25 cellular contexts compared by ENCODE assay signal in the genomic region with DNA sequence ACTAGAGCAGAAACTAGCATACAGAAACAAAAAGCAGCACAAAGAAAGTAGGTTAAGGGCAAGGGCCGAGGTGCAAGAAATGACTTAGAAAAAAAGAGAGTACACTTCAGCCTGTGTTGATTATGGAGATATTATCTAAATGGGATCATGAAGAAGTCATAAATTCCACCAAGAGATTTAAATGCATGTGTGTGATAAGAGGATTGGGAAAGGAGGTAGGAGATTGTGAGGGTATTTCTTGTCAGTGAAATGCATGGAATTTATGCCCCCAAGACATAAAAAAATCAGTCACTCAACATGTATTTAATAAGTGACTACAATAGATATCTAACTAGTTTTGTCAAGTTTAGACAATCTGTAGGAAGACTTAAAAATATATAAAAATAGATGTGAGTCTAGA.
DNase-seq lines count a peak whose midpoint lies in the region; ATAC-seq and TF ChIP-seq lines count a peak whose summit lies in the region.
"Had no signal": no experiment of that assay in that cellular context is flagged by ENCODE, and none has a peak within 500 bp of the region (broad histone marks: within the 10 kb centered on the region; RNA-seq: fewer than 3 reads in every experiment).

No MANE protein-coding gene starts in this region.

- H3K36me3 Mint-ChIP-seq in GM23338 (ENCODE audit: low read depth) (no peaks in the 10 kb centered on the region), endodermal cell (ENCODE audit: low read depth) (no peaks in the 10 kb centered on the region)
- H3K36me3 Mint-ChIP-seq: CD14-positive monocyte; naive thymus-derived CD4-positive, alpha-beta T cell had no signal

- CTCF ChIA-PET in A673 (lab: Charles Lee) = no interaction called here

- peak overlapping the region; percentile 54; the same call in 2 of the 3 replicates for H3K4me3 Mint-ChIP-seq in GM23338
- H3K4me3 Mint-ChIP-seq in endodermal cell = peak overlapping the region; percentile 64
- H3K4me3 Mint-ChIP-seq: activated CD4-positive, alpha-beta T cell treated with anti-CD3 and anti-CD28 coated beads for 36 hours; CD14-positive monocyte; naive thymus-derived CD4-positive, alpha-beta T cell; stimulated activated naive CD8-positive, alpha-beta T cell treated with anti-CD3 and anti-CD28 coated beads, Interleukin-15, amount 100 ng/mL, for 72 hours; T-helper 1 cell treated with Interleukin-12 subunit alpha and Interleukin-12 subunit beta and Interleukin-4 antibody, amounts not matched to agents 30 μg/mL and 1 μg/mL, for 36 hours had no signal

- H3K4me1 ChIP-seq in GM23338 (ENCODE audit: insufficient read depth) (peaks cover 9% of the 10 kb centered on the region; the same call in 1 of the 2 replicates), endodermal cell (ENCODE audit: control insufficient read depth, insufficient read depth, low read length) (peaks cover 4% of the 10 kb centered on the region), neuron (ENCODE audit: insufficient read depth, low read length) (peaks cover 2% of the 10 kb centered on the region), A673 (ENCODE audit: insufficient read depth, low read length, poor library complexity, severe bottlenecking) (no peaks in the 10 kb centered on the region), right cardiac atrium (ENCODE audit: control insufficient read depth, insufficient read depth, low read length) (no peaks in the 10 kb centered on the region)
- H3K4me1 ChIP-seq: foreskin keratinocyte, left lung, thyroid gland had no signal

- POLR2A ChIA-PET in A673 (lab: Charles Lee; ENCODE audit: low non-redundant PET) = no interaction called here

- H3K27ac ChIP-seq in GM23338 (ENCODE audit: low read depth) (no peak overlapping the region), endodermal cell (ENCODE audit: low read depth, low read length) (no peak overlapping the region), A673 (ENCODE audit: low read depth, low read length, poor library complexity, severe bottlenecking) (no peak overlapping the region), right cardiac atrium (ENCODE audit: low read length) (no peak overlapping the region)
- H3K27ac ChIP-seq: brain microvascular endothelial cell, foreskin keratinocyte, left lung, thyroid gland had no signal

- H3K27me3 Mint-ChIP-seq in GM23338 (ENCODE audit: insufficient read depth, low read depth, poor library complexity) = no peaks in the 10 kb centered on the region
- H3K27me3 Mint-ChIP-seq in endodermal cell (ENCODE audit: insufficient read depth) = no peaks in the 10 kb centered on the region
- H3K27me3 Mint-ChIP-seq: activated CD4-positive, alpha-beta T cell treated with anti-CD3 and anti-CD28 coated beads for 36 hours; naive thymus-derived CD4-positive, alpha-beta T cell; stimulated activated naive CD8-positive, alpha-beta T cell treated with anti-CD3 and anti-CD28 coated beads, Interleukin-15, amount 100 ng/mL, for 72 hours had no signal

- TF ChIP-seq CTCF in GM23338 (conservative IDR thresholded peaks at IDR 0.05; ENCODE audit: low read depth in 2 of 2) (no peak), endodermal cell (conservative IDR thresholded peaks at IDR 0.05) (no peak), A673 (conservative IDR thresholded peaks at IDR 0.05; ENCODE audit: low read depth, low read length) (no peak)

- H3K79me2 ChIP-seq in GM23338 (replicated peaks; ENCODE audit: insufficient read depth) = no peaks in the 10 kb centered on the region

- no peaks in the 10 kb centered on the region for H3K36me3 ChIP-seq in GM23338 (ENCODE audit: insufficient read depth)
- H3K36me3 ChIP-seq in endodermal cell (ENCODE audit: control insufficient read depth, insufficient read depth, low read length) = no peaks in the 10 kb centered on the region
- no peaks in the 10 kb centered on the region for H3K36me3 ChIP-seq in neuron (ENCODE audit: insufficient read depth, low read length)
- H3K36me3 ChIP-seq in A673 (ENCODE audit: insufficient read depth, low read length, poor library complexity, severe bottlenecking) = no peaks in the 10 kb centered on the region
- H3K36me3 ChIP-seq: brain microvascular endothelial cell, left lung, thyroid gland had no signal

- H3F3A ChIP-seq in GM23338 (replicated peaks; ENCODE audit: low read depth) = no peaks in the 10 kb centered on the region

- BruUV-seq in A673 (replicated peaks; lab: Mats Ljungman, UMichigan) = no TSS peak

- H3K4me2 ChIP-seq in GM23338 = peak overlapping the region; percentile 72

- intact Hi-C loops in A673 (cut with micrococcal nuclease; ENCODE audit: unreplicated experiment) = no loop called here
- intact Hi-C loops in right cardiac atrium (cut with DNase I) = no loop called here

- H3K9me3 Mint-ChIP-seq in GM23338 = no peaks in the 10 kb centered on the region
- H3K9me3 Mint-ChIP-seq in endodermal cell = peaks cover 2% of the 10 kb centered on the region

- WGBS in endodermal cell (ENCODE audit: insufficient coverage in 1 of 2, insufficient read length in 1 of 2), 2 experiments = 77% methylated on average over 1 of the region's 1 CpG; no CpG with 5 or more reads in 1 of the 2 experiments
- 78% methylated on average over 1 of the region's 1 CpG for WGBS in right cardiac atrium

- H3K4me3 ChIP-seq in GM23338 (peak overlapping the region; percentile 58), endodermal cell (ENCODE audit: low read length) (peak overlapping the region; percentile 77), neuron (ENCODE audit: low read length) (peak overlapping the region; percentile 89), A673 (ENCODE audit: low read depth, low read length, poor library complexity, severe bottlenecking) (no peak overlapping the region), right cardiac atrium (ENCODE audit: low read length) (no peak overlapping the region)
- H3K4me3 ChIP-seq: left lung, thyroid gland had no signal

- no peaks in the 10 kb centered on the region; the same call in 2 of the 3 replicates for H3K4me1 Mint-ChIP-seq in GM23338
- H3K4me1 Mint-ChIP-seq in endodermal cell = peaks cover 22% of the 10 kb centered on the region
- H3K4me1 Mint-ChIP-seq: activated CD4-positive, alpha-beta T cell treated with anti-CD3 and anti-CD28 coated beads for 36 hours; CD14-positive monocyte; immature natural killer cell; naive thymus-derived CD4-positive, alpha-beta T cell; stimulated activated naive CD8-positive, alpha-beta T cell treated with anti-CD3 and anti-CD28 coated beads, Interleukin-15, amount 100 ng/mL, for 72 hours had no signal

- no peak overlapping the region for H3K27ac Mint-ChIP-seq in GM23338
- H3K27ac Mint-ChIP-seq in endodermal cell = no peak overlapping the region
- H3K27ac Mint-ChIP-seq: activated CD4-positive, alpha-beta T cell treated with anti-CD3 and anti-CD28 coated beads for 36 hours; CD14-positive monocyte; immature natural killer cell; naive thymus-derived CD4-positive, alpha-beta T cell; stimulated activated naive CD8-positive, alpha-beta T cell treated with anti-CD3 and anti-CD28 coated beads, Interleukin-15, amount 100 ng/mL, for 72 hours; T-helper 1 cell treated with Interleukin-12 subunit alpha and Interleukin-12 subunit beta and Interleukin-4 antibody, amounts not matched to agents 30 μg/mL and 1 μg/mL, for 36 hours had no signal

- H3K27me3 ChIP-seq in GM23338 (ENCODE audit: insufficient read depth) (no peaks in the 10 kb centered on the region), endodermal cell (ENCODE audit: control insufficient read depth, insufficient read depth, low read length, poor library complexity, severe bottlenecking) (no peaks in the 10 kb centered on the region), neuron (ENCODE audit: insufficient read depth, low read length) (no peaks in the 10 kb centered on the region), A673 (replicated peaks; ENCODE audit: insufficient read depth, low read depth, low read length, poor library complexity) (no peaks in the 10 kb centered on the region), right cardiac atrium (ENCODE audit: control insufficient read depth, insufficient read depth) (no peaks in the 10 kb centered on the region)
- H3K27me3 ChIP-seq: brain microvascular endothelial cell, foreskin keratinocyte, left lung, thyroid gland had no signal

- H3K9me2 ChIP-seq in GM23338 (ENCODE audit: insufficient read depth) = 0 out of 2 replicates have a peak, but pooled peaks cover 5% of the 10 kb centered on the region

- ATAC-seq in GM23338 (no peak), right cardiac atrium (no peak)
- ATAC-seq: activated CD4-positive, alpha-beta T cell treated with anti-CD3 and anti-CD28 coated beads for 36 hours; esophagus mucosa; foreskin keratinocyte; left lung; naive thymus-derived CD4-positive, alpha-beta T cell; stimulated activated naive CD8-positive, alpha-beta T cell treated with anti-CD3 and anti-CD28 coated beads, Interleukin-15, amount 100 ng/mL, for 72 hours had no signal

- no peaks in the 10 kb centered on the region for H4K20me1 ChIP-seq in GM23338 (replicated peaks; ENCODE audit: insufficient read depth)

- H3K9ac ChIP-seq in endodermal cell (ENCODE audit: extremely low read depth, low read length, poor library complexity, severe bottlenecking) = no peak overlapping the region

- no peak for DNase-seq in GM23338 (ENCODE audit: low spot score)
- DNase-seq in RPMI7951 (ENCODE audit: low read depth) = peak; percentile 5
- DNase-seq in endodermal cell = no peak
- DNase-seq in NCI-H345 treated with DMSO at 0.1 percent for 48 hours (lab: John Stamatoyannopoulos, UW; ENCODE audit: unreplicated experiment) = no peak
- DNase-seq in DMS153 treated with DMSO at 0.1 percent for 48 hours (lab: John Stamatoyannopoulos, UW; ENCODE audit: unreplicated experiment) = no peak
- no peak for DNase-seq in A673 (ENCODE audit: low spot score)
- DNase-seq in right cardiac atrium = no peak
- DNase-seq: activated CD4-positive, alpha-beta T cell treated with anti-CD3 and anti-CD28 coated beads for 36 hours; activated CD8-positive, alpha-beta memory T cell treated with anti-CD3 and anti-CD28 coated beads for 24 hours; brain microvascular endothelial cell; effector CD8-positive, alpha-beta T cell; foreskin keratinocyte; immature natural killer cell; KG1; MM.1S; naive thymus-derived CD4-positive, alpha-beta T cell; NCI-H2171; NCI-H748 treated with DMSO at 0.1 percent for 48 hours; stimulated activated naive CD8-positive, alpha-beta T cell treated with anti-CD3 and anti-CD28 coated beads, Interleukin-15, amount 100 ng/mL, for 72 hours; thyroid gland had no signal

- H2AFZ ChIP-seq in GM23338 (peak overlapping the region; percentile 95), neuron (ENCODE audit: low read depth, low read length) (peak overlapping the region; percentile 96)

- H3K9me3 ChIP-seq in endodermal cell (ENCODE audit: control insufficient read depth, low read length) (no peaks in the 10 kb centered on the region), neuron (ENCODE audit: low read length) (peaks cover 2% of the 10 kb centered on the region), A673 (ENCODE audit: low read depth, low read length, poor library complexity, severe bottlenecking) (no peaks in the 10 kb centered on the region), right cardiac atrium (ENCODE audit: control insufficient read depth, low read length) (no peaks in the 10 kb centered on the region)
- H3K9me3 ChIP-seq: left lung, thyroid gland had no signal

TF ChIP-seq in GM23338, 12 proteins besides CTCF, POLR2A, EP300 and RAD21 (continues in another document):
- no peak for TF ChIP-seq JUNB (IDR thresholded peaks at IDR 0.05; ENCODE audit: unreplicated experiment)
- no peak for TF ChIP-seq STAT1 (IDR thresholded peaks at IDR 0.05; ENCODE audit: unreplicated experiment)
- no peak for TF ChIP-seq CREB1 (CRISPR knock-in tag; IDR thresholded peaks at IDR 0.05; ENCODE audit: low read depth)

Comparison
In these comparisons a context has a peak if more than half of its experiments do, and no peak if none do; other contexts are left out.
1. H3K4me3 ChIP-seq: peak in GM23338 (single experiment), endodermal cell (single experiment) and neuron (single experiment); none in A673 (single experiment) and right cardiac atrium (single experiment).